8 cellular contexts compared by ENCODE assay signal in genomic region chr3:134485075-134485536, GRCh38. TPM values are rescaled to one million over a fixed set of nuclear protein-coding genes. Genes with fewer than 3 reads are reported as not detected.
DNase-seq lines count a peak whose midpoint lies in the region; ATAC-seq lines count a peak whose summit lies in the region.

No MANE protein-coding gene starts in this region.

- H3K4me1 ChIP-seq in right cardiac atrium (ENCODE audit: control insufficient read depth, insufficient read depth, low read length) (no peaks in the 10 kb centered on the region), skeletal muscle satellite cell (ENCODE audit: control insufficient read depth, insufficient read depth, low read length) (peaks cover 43% of the 10 kb centered on the region)

- H3K9me3 Mint-ChIP-seq in activated naive CD4-positive, alpha-beta T cell treated with anti-CD3 and anti-CD28 coated beads, Interleukin-2, amount 50 U/mL, for 72 hours, result no peaks in the 10 kb centered on the region

- H3K4me3 ChIP-seq in Jurkat, Clone E6-1 (ENCODE audit: low read length), result peak overlapping the region; percentile 92
- H3K4me3 ChIP-seq in right cardiac atrium (ENCODE audit: low read length) (peak overlapping the region; percentile 86), skeletal muscle satellite cell (ENCODE audit: low read length) (peak overlapping the region; percentile 83)

- H3K36me3 ChIP-seq in skeletal muscle satellite cell (ENCODE audit: insufficient read depth, low read length), result peaks cover 24% of the 10 kb centered on the region

- peak overlapping the region; percentile 91 for H3K4me2 ChIP-seq in skeletal muscle satellite cell (ENCODE audit: low read length)

- H3K9ac ChIP-seq in skeletal muscle satellite cell (ENCODE audit: low read depth, low read length), result peak overlapping the region; percentile 98

- ATAC-seq in GM21381 (IDR thresholded peaks at IDR 0.05; ENCODE audit: unreplicated experiment), result peak; percentile 20
- ATAC-seq in activated naive CD4-positive, alpha-beta T cell treated with anti-CD3 and anti-CD28 coated beads, Interleukin-2, amount 50 U/mL, for 72 hours, result peak in 1 of 2 donors; percentile 12
- ATAC-seq in right cardiac atrium, result peak; percentile 2 to 34

- peak overlapping the region; percentile 98 to 99 for H3K27ac Mint-ChIP-seq in activated naive CD4-positive, alpha-beta T cell treated with anti-CD3 and anti-CD28 coated beads, Interleukin-2, amount 50 U/mL, for 72 hours

- H3K27me3 ChIP-seq in right cardiac atrium (ENCODE audit: control insufficient read depth, insufficient read depth), result no peaks in the 10 kb centered on the region
- no peaks in the 10 kb centered on the region for H3K27me3 ChIP-seq in skeletal muscle satellite cell (ENCODE audit: control insufficient read depth, insufficient read depth, low read length)

- H3K27ac ChIP-seq in right cardiac atrium (ENCODE audit: low read length), result peak overlapping the region; percentile 97

- intact Hi-C loops in right cardiac atrium (cut with DNase I), result loop anchor here in 2 of 4 donors (10.0 kb wide), 1 partner anchor 270 kb away; no protein-coding TSS in a partner anchor

- peaks cover 27 to 50% of the 10 kb centered on the region in 2 donors for H3K36me3 Mint-ChIP-seq in activated naive CD4-positive, alpha-beta T cell treated with anti-CD3 and anti-CD28 coated beads, Interleukin-2, amount 50 U/mL, for 72 hours

- DNase-seq in DMS 273 (lab: John Stamatoyannopoulos, UW; ENCODE audit: unreplicated experiment), result peak; percentile 73
- no peak for DNase-seq in DMS 273 treated with DMSO at 0.1 percent for 48 hours (lab: John Stamatoyannopoulos, UW)
- DNase-seq in Jurkat, Clone E6-1 (ENCODE audit: low read depth, low spot score), result peak; percentile 26
- peak in 1 of 2 donors; percentile 64 for DNase-seq in activated naive CD4-positive, alpha-beta T cell treated with anti-CD3 and anti-CD28 coated beads, Interleukin-2, amount 50 U/mL, for 72 hours (ENCODE audit: low spot score in 2 of 2)
- DNase-seq in right cardiac atrium, result peak in 1 of 3 donors; percentile 38
- no peak for DNase-seq in glomerular visceral epithelial cell (ENCODE audit: extremely low spot score)

- WGBS in right cardiac atrium, result 1% methylated on average over 14 of the region's 14 CpGs

- H3K9me3 ChIP-seq in right cardiac atrium (ENCODE audit: control insufficient read depth, low read length) (no peaks in the 10 kb centered on the region), skeletal muscle satellite cell (replicated peaks; ENCODE audit: low read length) (no peaks in the 10 kb centered on the region)

RNA-seq across cellular contexts. Expression of gene ANAPC13, which starts 0.7 kb away (rescaled TPM):
- polyA plus RNA-seq in Jurkat, Clone E6-1 (2012; ENCODE audit: insufficient read depth, insufficient read length), result 70.2 TPM
- 10 to 100 TPM; 31.8 to 68.0 TPM for total RNA-seq in activated naive CD4-positive, alpha-beta T cell treated with anti-CD3 and anti-CD28 coated beads, Interleukin-2, amount 50 U/mL, for 72 hours
- 10 to 100 TPM; 75.6 to 95.8 (median 81.3) TPM for total RNA-seq in right cardiac atrium
- polyA plus RNA-seq in right cardiac atrium, result 87.7 TPM
- total RNA-seq in skeletal muscle satellite cell (2012; rRNA removed), result 70.0 and 77.1 TPM in 2 replicates

RNA-seq across cellular contexts. Expression of gene CEP63, which starts 0.8 kb away (rescaled TPM):
- 59.2 TPM for polyA plus RNA-seq in Jurkat, Clone E6-1 (2012; ENCODE audit: insufficient read depth, insufficient read length)
- total RNA-seq in activated naive CD4-positive, alpha-beta T cell treated with anti-CD3 and anti-CD28 coated beads, Interleukin-2, amount 50 U/mL, for 72 hours, result 10 to 100 TPM; 22.0 to 23.4 TPM
- 10 to 100 TPM; 31.3 to 41.6 (median 39.4) TPM for total RNA-seq in right cardiac atrium
- polyA plus RNA-seq in right cardiac atrium, result 34.6 TPM
- 5.3 and 9.4 TPM in 2 replicates for total RNA-seq in skeletal muscle satellite cell (2012; rRNA removed)

Comparison
In these comparisons a context has a peak if more than half of its experiments do, and no peak if none do; other contexts are left out.
1. DNase-seq: peak in DMS 273 (single experiment) and Jurkat, Clone E6-1 (single experiment); none in DMS 273 treated with DMSO at 0.1 percent for 48 hours (single experiment) and glomerular visceral epithelial cell (single experiment).
2. Peak in every context shown above with its lines, with median percentiles within 50 percentile points of each other: H3K4me3 ChIP-seq.